Comparison of ENCODE assay signal across 12 cellular contexts in the genomic region with DNA sequence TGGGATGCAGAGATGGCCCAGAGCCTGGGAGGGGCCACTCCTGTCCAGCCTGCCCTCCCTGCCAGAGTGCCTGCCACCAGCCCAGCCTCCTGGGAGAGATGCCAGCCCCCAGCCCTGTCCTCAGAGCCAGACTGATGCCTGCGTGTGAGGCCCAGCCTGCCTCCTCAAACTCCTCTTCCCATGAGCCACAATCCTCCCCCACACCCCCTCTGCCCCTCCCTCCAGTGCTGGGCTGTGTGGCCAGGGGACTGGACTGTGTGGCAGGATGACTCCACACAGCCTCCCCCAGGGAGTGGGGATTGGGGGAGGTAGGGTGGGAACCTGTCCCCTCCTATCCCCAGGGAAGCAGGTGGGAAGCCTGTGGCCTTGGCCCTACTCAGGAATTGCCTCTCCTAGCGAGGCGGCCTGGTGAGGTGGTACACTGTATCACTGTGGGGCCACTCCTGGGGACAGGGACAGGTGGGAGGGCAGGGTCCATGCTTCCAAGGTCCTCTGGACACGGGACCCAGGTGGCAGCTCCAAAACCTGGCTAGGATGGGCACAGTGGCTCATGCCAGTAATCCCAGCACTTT. TPM values are rescaled to one million over a fixed set of nuclear protein-coding genes. Genes with fewer than 3 reads are reported as not detected.
A peak's percentile ranks its signal among the peaks of the same experiment; 100 is the strongest.
DNase-seq lines count a peak whose midpoint lies in the region; ATAC-seq and TF ChIP-seq lines count a peak whose summit lies in the region.
"Had no signal": no experiment of that assay in that cellular context is flagged by ENCODE, and none has a peak within 500 bp of the region (broad histone marks: within the 10 kb centered on the region; RNA-seq: fewer than 3 reads in every experiment).

No MANE protein-coding gene starts in this region.

- H3K4me1 Mint-ChIP-seq in activated CD4-positive, alpha-beta T cell treated with anti-CD3 and anti-CD28 coated beads, Interleukin-2, amount 10 ng/mL, durations not matched to agents 7 days and 5 days, result peaks cover 32% of the 10 kb centered on the region
- peaks cover 10% of the 10 kb centered on the region for H3K4me1 Mint-ChIP-seq in activated T-helper 17 cell treated with anti-CD3 and anti-CD28 coated beads, Interleukin-2, amount 50 U/mL, for 72 hours

- H3K4me3 ChIP-seq in hepatocyte, result no peak overlapping the region
- no peak overlapping the region for H3K4me3 ChIP-seq in upper lobe of left lung
- H3K4me3 ChIP-seq in WERI-Rb-1 (ENCODE audit: low read depth, low read length), result no peak overlapping the region
- H3K4me3 ChIP-seq: breast epithelium had no signal

- no peak overlapping the region for H3K4me2 ChIP-seq in hepatocyte

- H3K4me1 ChIP-seq in hepatocyte (ENCODE audit: insufficient read depth) (peaks cover under 1% of the 10 kb centered on the region), upper lobe of left lung (peaks cover 33 to 58% (median 38%) of the 10 kb centered on the region in 4 donors)

- H3K27ac Mint-ChIP-seq in activated CD4-positive, alpha-beta T cell treated with anti-CD3 and anti-CD28 coated beads, Interleukin-2, amount 10 ng/mL, durations not matched to agents 7 days and 5 days, result peak overlapping the region; percentile 85
- H3K27ac Mint-ChIP-seq in activated T-helper 17 cell treated with anti-CD3 and anti-CD28 coated beads, Interleukin-2, amount 50 U/mL, for 72 hours, result peak overlapping the region; percentile 65

- CTCF ChIA-PET in activated CD4-positive, alpha-beta T cell treated with anti-CD3 and anti-CD28 coated beads, Interleukin-2, amount 10 ng/mL, durations not matched to agents 7 days and 5 days (lab: Charles Lee), result interaction anchor here (0.9 kb wide), 1 partner anchor 23 kb away, joined by 3 read pairs; no protein-coding TSS in a partner anchor

- 80% methylated on average over 2 of the region's 4 CpGs for WGBS in hepatocyte (ENCODE audit: low lambda C conversion rate, missing lambda C conversion rate)
- 75 to 93% methylated on average over 3 of the region's 4 CpGs for WGBS in upper lobe of left lung, 2 donors

- TF ChIP-seq EP300 in upper lobe of left lung (IDR thresholded peaks at IDR 0.05), result no peak

- H3K9me2 ChIP-seq in hepatocyte (replicated peaks; ENCODE audit: insufficient read depth), result no peaks in the 10 kb centered on the region

- no peaks in the 10 kb centered on the region for H3K9me3 ChIP-seq in hepatocyte (ENCODE audit: low read depth)
- H3K9me3 ChIP-seq in upper lobe of left lung, result no peaks in the 10 kb centered on the region
- peaks cover 8% of the 10 kb centered on the region for H3K9me3 ChIP-seq in WERI-Rb-1 (ENCODE audit: severe bottlenecking)

- H3K27ac ChIP-seq in hepatocyte (no peak overlapping the region), upper lobe of left lung (peak overlapping the region in 3 of 4 donors; percentile 6 to 85 (median 69)), WERI-Rb-1 (no peak overlapping the region)

- H3K27me3 ChIP-seq in hepatocyte, result no peaks in the 10 kb centered on the region
- H3K27me3 ChIP-seq in upper lobe of left lung, result no peaks in the 10 kb centered on the region
- no peaks in the 10 kb centered on the region for H3K27me3 ChIP-seq in WERI-Rb-1 (ENCODE audit: insufficient read depth, low read depth, severe bottlenecking)
- H3K27me3 ChIP-seq: breast epithelium had no signal

- no peaks in the 10 kb centered on the region for H3K79me2 ChIP-seq in hepatocyte

- no peak overlapping the region for H3K4me3 Mint-ChIP-seq in activated CD4-positive, alpha-beta T cell treated with anti-CD3 and anti-CD28 coated beads, Interleukin-2, amount 10 ng/mL, durations not matched to agents 7 days and 5 days
- H3K4me3 Mint-ChIP-seq in activated T-helper 17 cell treated with anti-CD3 and anti-CD28 coated beads, Interleukin-2, amount 50 U/mL, for 72 hours, result peak overlapping the region; percentile 66

- H3K27me3 Mint-ChIP-seq in activated CD4-positive, alpha-beta T cell treated with anti-CD3 and anti-CD28 coated beads, Interleukin-2, amount 10 ng/mL, durations not matched to agents 7 days and 5 days, result peaks cover 3% of the 10 kb centered on the region
- H3K27me3 Mint-ChIP-seq in activated T-helper 17 cell treated with anti-CD3 and anti-CD28 coated beads, Interleukin-2, amount 50 U/mL, for 72 hours, result no peaks in the 10 kb centered on the region

- H3K36me3 ChIP-seq in hepatocyte (replicated peaks; ENCODE audit: insufficient read depth, low read depth), result no peaks in the 10 kb centered on the region
- H3K36me3 ChIP-seq in upper lobe of left lung, result no peaks in the 10 kb centered on the region
- no peaks in the 10 kb centered on the region for H3K36me3 ChIP-seq in WERI-Rb-1
- H3K36me3 ChIP-seq: breast epithelium had no signal

- no peak overlapping the region for H2AFZ ChIP-seq in hepatocyte

- no peaks in the 10 kb centered on the region for H4K20me1 ChIP-seq in hepatocyte (ENCODE audit: insufficient read depth, poor library complexity, severe bottlenecking)

- TF ChIP-seq CTCF in hepatocyte (IDR thresholded peaks at IDR 0.05; ENCODE audit: poor library complexity), result no peak
- TF ChIP-seq CTCF in upper lobe of left lung (IDR thresholded peaks at IDR 0.05), result no peak
- TF ChIP-seq CTCF in WERI-Rb-1 (IDR thresholded peaks at IDR 0.05; ENCODE audit: low read depth, low read length), result no peak

- DNase-seq in activated CD4-positive, alpha-beta T cell treated with anti-CD3 and anti-CD28 coated beads, Interleukin-2, amount 10 ng/mL, durations not matched to agents 7 days and 5 days, result no peak
- no peak for DNase-seq in activated CD4-positive, alpha-beta T cell treated with anti-CD3 and anti-CD28 coated beads for 1 hour
- DNase-seq in hepatocyte (ENCODE audit: low spot score) (peak; percentile 21), upper lobe of left lung (peak in 1 of 2 donors; percentile 52), iPS-NIHi7 (ENCODE audit: extremely low spot score) (no peak), putamen (ENCODE audit: low spot score) (no peak), WERI-Rb-1 (no peak)
- DNase-seq: ACHN, NCI-H187 had no signal

- TF ChIP-seq POLR2A in upper lobe of left lung (IDR thresholded peaks at IDR 0.05), result no peak

- ATAC-seq in activated T-helper 17 cell treated with anti-CD3 and anti-CD28 coated beads, Interleukin-2, amount 50 U/mL, for 72 hours (replicated peaks), result no peak
- no peak for ATAC-seq in upper lobe of left lung (ENCODE audit: low FRiP score in 2 of 2)
- ATAC-seq: left colon had no signal

- POLR2A ChIA-PET in activated CD4-positive, alpha-beta T cell treated with anti-CD3 and anti-CD28 coated beads, Interleukin-2, amount 10 ng/mL, durations not matched to agents 7 days and 5 days (lab: Charles Lee), result no interaction called here

- peaks cover 6% of the 10 kb centered on the region for H3K9me3 Mint-ChIP-seq in activated CD4-positive, alpha-beta T cell treated with anti-CD3 and anti-CD28 coated beads, Interleukin-2, amount 10 ng/mL, durations not matched to agents 7 days and 5 days
- H3K9me3 Mint-ChIP-seq in activated T-helper 17 cell treated with anti-CD3 and anti-CD28 coated beads, Interleukin-2, amount 50 U/mL, for 72 hours, result no peaks in the 10 kb centered on the region

- H3K36me3 Mint-ChIP-seq in activated CD4-positive, alpha-beta T cell treated with anti-CD3 and anti-CD28 coated beads, Interleukin-2, amount 10 ng/mL, durations not matched to agents 7 days and 5 days (ENCODE audit: low read depth), result peaks cover 3% of the 10 kb centered on the region
- H3K36me3 Mint-ChIP-seq in activated T-helper 17 cell treated with anti-CD3 and anti-CD28 coated beads, Interleukin-2, amount 50 U/mL, for 72 hours (ENCODE audit: low read depth), result peaks cover 2% of the 10 kb centered on the region

RNA-seq across cellular contexts. Expression of a gene that starts 4.3 kb away (rescaled TPM):
- 10 to 100 TPM; 69.3 to 78.2 TPM for total RNA-seq in activated CD4-positive, alpha-beta T cell treated with anti-CD3 and anti-CD28 coated beads, Interleukin-2, amount 10 ng/mL, durations not matched to agents 7 days and 5 days
- 100 to 1,000 TPM in 1 of 2 donors, 10 to 100 TPM in 1; 83.5 to 122 TPM for total RNA-seq in activated T-helper 17 cell treated with anti-CD3 and anti-CD28 coated beads, Interleukin-2, amount 50 U/mL, for 72 hours
- total RNA-seq in hepatocyte (15.0 and 25.7 TPM in 2 replicates), upper lobe of left lung (100 to 1,000 TPM in 3 of 6 donors, 10 to 100 TPM in 3; 59.1 to 358 (median 103) TPM)
- polyA plus RNA-seq in hepatocyte, result 24.3 and 29.6 TPM in 2 replicates

RNA-seq across cellular contexts. Expression of a gene that starts 32.5 kb away (rescaled TPM):
- total RNA-seq in activated CD4-positive, alpha-beta T cell treated with anti-CD3 and anti-CD28 coated beads, Interleukin-2, amount 10 ng/mL, durations not matched to agents 7 days and 5 days, result 10 to 100 TPM; 35.0 to 43.6 TPM
- total RNA-seq in activated T-helper 17 cell treated with anti-CD3 and anti-CD28 coated beads, Interleukin-2, amount 50 U/mL, for 72 hours, result 100 to 1,000 TPM in 1 of 2 donors, 10 to 100 TPM in 1; 80.1 to 110 TPM
- 38.2 and 42.7 TPM in 2 replicates for total RNA-seq in hepatocyte
- polyA plus RNA-seq in hepatocyte, result 43.0 and 50.8 TPM in 2 replicates
- total RNA-seq in upper lobe of left lung, result 10 to 100 TPM; 39.4 to 87.1 (median 60.1) TPM

RNA-seq across cellular contexts. Expression of a gene that starts 55.0 kb away (rescaled TPM):
- total RNA-seq in activated CD4-positive, alpha-beta T cell treated with anti-CD3 and anti-CD28 coated beads, Interleukin-2, amount 10 ng/mL, durations not matched to agents 7 days and 5 days, result 100 to 1,000 TPM; 264 to 266 TPM
- total RNA-seq in activated T-helper 17 cell treated with anti-CD3 and anti-CD28 coated beads, Interleukin-2, amount 50 U/mL, for 72 hours, result 100 to 1,000 TPM; 220 to 254 TPM
- total RNA-seq in hepatocyte (143 and 179 TPM in 2 replicates), upper lobe of left lung (100 to 1,000 TPM; 184 to 651 (median 290) TPM)
- polyA plus RNA-seq in hepatocyte, result 174 and 208 TPM in 2 replicates

Comparison
In these comparisons a context has a peak if more than half of its experiments do, and no peak if none do; other contexts are left out.
1. H3K27ac ChIP-seq: peak in upper lobe of left lung (3 of 4); none in hepatocyte (single experiment) and WERI-Rb-1 (single experiment).